In the genomic region with DNA sequence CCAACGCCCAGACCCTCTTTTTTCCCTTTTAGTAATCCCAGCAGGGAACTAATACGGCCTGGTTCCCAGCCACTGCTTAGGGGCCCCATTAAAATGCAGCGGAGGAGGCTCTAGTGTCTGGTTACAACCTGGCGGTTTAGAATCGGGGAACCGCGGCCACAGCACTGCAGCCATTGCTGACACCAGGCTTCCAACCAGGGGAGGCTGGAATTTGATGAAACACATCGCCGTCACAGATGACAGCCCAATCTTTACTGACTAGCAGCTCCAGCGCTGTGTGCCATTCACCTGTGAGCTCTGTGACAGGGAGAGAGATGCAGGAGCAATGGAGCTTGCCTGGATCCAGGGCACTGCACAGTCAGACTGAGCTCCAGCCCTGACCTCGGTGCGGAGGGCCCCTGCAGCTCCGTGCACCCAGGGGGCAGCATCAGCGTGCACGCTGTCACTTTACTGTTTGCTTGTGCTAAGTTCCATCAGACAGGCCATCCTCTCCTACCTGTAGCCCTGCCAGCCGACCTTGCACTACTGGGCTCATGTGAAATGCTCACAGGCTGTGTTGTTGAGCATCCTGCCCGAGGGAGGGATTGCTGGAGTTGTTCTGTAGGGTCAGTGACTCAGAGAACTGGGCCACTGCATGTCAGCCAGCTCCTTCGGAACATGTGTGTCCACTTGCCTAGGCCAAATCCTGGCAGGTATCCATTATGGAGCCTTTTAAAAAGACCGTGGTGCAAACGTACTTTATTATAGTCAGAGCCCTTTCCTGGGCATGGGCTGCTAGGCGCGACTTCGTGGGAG, we compare ENCODE assay signal across 15 cellular contexts.
A peak's percentile ranks its signal among the peaks of the same experiment; 100 is the strongest.
DNase-seq lines count a peak whose midpoint lies in the region; ATAC-seq and TF ChIP-seq lines count a peak whose summit lies in the region.
"Had no signal": no experiment of that assay in that cellular context is flagged by ENCODE, and none has a peak within 500 bp of the region (broad histone marks: within the 10 kb centered on the region; RNA-seq: fewer than 3 reads in every experiment).

No MANE protein-coding gene starts in this region.

- no TSS peak for BruUV-seq in PC-3 (replicated peaks; lab: Mats Ljungman, UMichigan)

- H3K79me2 ChIP-seq in mesendoderm (ENCODE audit: control insufficient read depth, insufficient read depth, low read length), result no peaks in the 10 kb centered on the region
- no peaks in the 10 kb centered on the region for H3K79me2 ChIP-seq in PC-3 (ENCODE audit: low read length)
- H3K79me2 ChIP-seq: hepatocyte, parathyroid adenoma had no signal

- H4K20me1 ChIP-seq in PC-3 (ENCODE audit: low read length), result no peaks in the 10 kb centered on the region

- no peaks in the 10 kb centered on the region for H3F3A ChIP-seq in PC-3 (ENCODE audit: low read length, unreplicated experiment)

- no peak overlapping the region for H2BK120ac ChIP-seq in mesendoderm (ENCODE audit: low read depth, low read length)

- H3K27ac ChIP-seq in mesendoderm (ENCODE audit: low read depth, low read length) (no peak overlapping the region), PC-3 (ENCODE audit: low read length) (no peak overlapping the region)
- H3K27ac ChIP-seq: hepatocyte, parathyroid adenoma had no signal

- no peaks in the 10 kb centered on the region for H3K79me1 ChIP-seq in mesendoderm (ENCODE audit: low read length)

- H4K5ac ChIP-seq in mesendoderm (ENCODE audit: low read length), result no peak overlapping the region

- H3K9me2 ChIP-seq in PC-3 (replicated peaks; ENCODE audit: low read length), result no peaks in the 10 kb centered on the region

- CTCF ChIA-PET in PC-3 (lab: Charles Lee), result no interaction called here

- no peak overlapping the region for H4K8ac ChIP-seq in mesendoderm (ENCODE audit: low read depth, low read length)

- no peak overlapping the region for H3K4ac ChIP-seq in mesendoderm (ENCODE audit: low read depth, low read length)

- POLR2A ChIA-PET in PC-3 (lab: Charles Lee; ENCODE audit: unreplicated experiment), result no interaction called here

- H3K4me1 ChIP-seq in mesendoderm (ENCODE audit: control insufficient read depth, low read depth, low read length), result no peaks in the 10 kb centered on the region
- no peaks in the 10 kb centered on the region; the same call in 1 of the 2 replicates for H3K4me1 ChIP-seq in PC-3 (ENCODE audit: insufficient read depth, low read length)
- H3K4me1 ChIP-seq: HAP-1, parathyroid adenoma had no signal

- no peak overlapping the region for H2BK5ac ChIP-seq in mesendoderm (ENCODE audit: low read length)

- no peaks in the 10 kb centered on the region for H3K27me3 ChIP-seq in mesendoderm (ENCODE audit: insufficient read depth, low read length, poor library complexity)
- no peaks in the 10 kb centered on the region for H3K27me3 ChIP-seq in PC-3 (ENCODE audit: low read length)
- H3K27me3 ChIP-seq: hepatocyte had no signal

- TF ChIP-seq RAD21 in Ishikawa (IDR thresholded peaks at IDR 0.05; ENCODE audit: low read depth), result no peak

- ATAC-seq in GM18868 (IDR thresholded peaks at IDR 0.05; ENCODE audit: unreplicated experiment) (no peak), PC-3 (no peak)
- ATAC-seq: stimulated activated effector memory CD8-positive, alpha-beta T cell treated with anti-CD3 and anti-CD28 coated beads, Interleukin-12 subunit alpha, Interleukin-12 subunit beta, amount 100 ng/mL, for 72 hours had no signal

- no peaks in the 10 kb centered on the region for H3K36me3 ChIP-seq in mesendoderm (ENCODE audit: control insufficient read depth, insufficient read depth, low read length)
- no peaks in the 10 kb centered on the region for H3K36me3 ChIP-seq in PC-3 (ENCODE audit: low read depth, low read length)
- H3K36me3 ChIP-seq: HAP-1 had no signal

- no peak overlapping the region for H2AK5ac ChIP-seq in mesendoderm (ENCODE audit: low read length)

- no peaks in the 10 kb centered on the region for H3K9me3 ChIP-seq in PC-3 (ENCODE audit: low read length)
- H3K9me3 ChIP-seq: HAP-1 had no signal

- intact Hi-C loops in PC-3 (cut with micrococcal nuclease), result no loop called here

- no peak overlapping the region for H3K23ac ChIP-seq in mesendoderm (ENCODE audit: low read length)

- no peak overlapping the region for H3K4me2 ChIP-seq in mesendoderm (ENCODE audit: low read length)
- H3K4me2 ChIP-seq in PC-3 (ENCODE audit: low read length), result no peak overlapping the region
- H3K4me2 ChIP-seq: hepatocyte had no signal

- H2BK15ac ChIP-seq in mesendoderm (replicated peaks; ENCODE audit: low read depth), result no peak overlapping the region

- H2AFZ ChIP-seq in PC-3 (ENCODE audit: low read length), result no peak overlapping the region
- H2AFZ ChIP-seq: hepatocyte, parathyroid adenoma had no signal

- DNase-seq in AG09319 (ENCODE audit: extremely low read depth, low read depth) (peak; percentile 23), ecto neural progenitor cell (ENCODE audit: low spot score) (peak; percentile 69), mesendoderm (peak; percentile 44), GM19238 (ENCODE audit: insufficient read length, low spot score) (no peak), NCI-H2029 (lab: John Stamatoyannopoulos, UW) (no peak), PC-3 (no peak)
- DNase-seq: mammary epithelial cell, MV-4-11, SHP77 treated with DMSO at 0.1 percent for 48 hours had no signal

- TF ChIP-seq CTCF in AG09319 (IDR thresholded peaks at IDR 0.05; ENCODE audit: low read depth, low read length) (no peak), PC-3 (conservative IDR thresholded peaks at IDR 0.05; ENCODE audit: low read depth, low read length) (no peak)

- no peak overlapping the region for H3K4me3 ChIP-seq in mesendoderm (ENCODE audit: low read length)
- no peak overlapping the region for H3K4me3 ChIP-seq in PC-3 (ENCODE audit: low read length)
- H3K4me3 ChIP-seq: HAP-1, hepatocyte had no signal

- no peak overlapping the region for H3K18ac ChIP-seq in mesendoderm (ENCODE audit: low read length)

- TF ChIP-seq EP300 in Ishikawa (IDR thresholded peaks at IDR 0.05; ENCODE audit: borderline replicate concordance), result no peak

- no CpG with 5 or more reads among the region's 23 CpGs for WGBS in mesendoderm (ENCODE audit: extremely low coverage, insufficient coverage, low lambda C conversion rate)

- H3K56ac ChIP-seq in mesendoderm (ENCODE audit: low read length), result no peak overlapping the region

- H3K9ac ChIP-seq in mesendoderm (ENCODE audit: low read length) (no peak overlapping the region), PC-3 (ENCODE audit: low read length) (no peak overlapping the region)
- H3K9ac ChIP-seq: parathyroid adenoma had no signal

TF ChIP-seq in Ishikawa, 13 proteins besides CTCF, POLR2A, EP300 and RAD21:
- TF ChIP-seq YY1 (IDR thresholded peaks at IDR 0.05; ENCODE audit: low read depth) (0 out of 2 replicates have a peak, but pooled peaks have one; percentile 21), TEAD4 (IDR thresholded peaks at IDR 0.05) (no peak)

Comparison
In these comparisons a context has a peak if more than half of its experiments do, and no peak if none do; other contexts are left out.
1. DNase-seq: peak in AG09319 (single experiment), ecto neural progenitor cell (single experiment) and mesendoderm (single experiment); none in GM19238 (single experiment), NCI-H2029 (single experiment) and PC-3 (single experiment).